8 cellular contexts compared by ENCODE assay signal in genomic region chr19:16495982-16496612, GRCh38. TPM values are rescaled to one million over a fixed set of nuclear protein-coding genes. Genes with fewer than 3 reads are reported as not detected.
DNase-seq lines count a peak whose midpoint lies in the region; ATAC-seq and TF ChIP-seq lines count a peak whose summit lies in the region.

TSS of gene C19orf44 (plus strand) at chr19:16496394. CDS start at chr19:16500793, 4,399 bp downstream.
TSS of gene CALR3 (minus strand) at chr19:16496167. CDS start at chr19:16496129, 38 bp downstream.

- H3K27ac ChIP-seq in DND-41 (ENCODE audit: low read length) (peak within 1 kb of the TSS; percentile 77), KOPT-K1 (ENCODE audit: low read depth, low read length, poor library complexity, severe bottlenecking) (peak within 1 kb of the TSS; percentile 58), Peyer's patch (peak within 1 kb of the TSS; percentile 62 to 82 (median 68)), esophagus squamous epithelium (peak within 1 kb of the TSS; percentile 76 to 84 (median 79))

- peak within 1 kb of the TSS; percentile 66 for H3K9ac ChIP-seq in DND-41 (ENCODE audit: low read depth, low read length)

- H4K20me1 ChIP-seq in DND-41 (ENCODE audit: insufficient read depth, low read length): no peaks in the 10 kb centered on the region

- peak; percentile 98 for DNase-seq in DND-41
- peak; percentile 99 for DNase-seq in Peyer's patch
- DNase-seq in activated T-helper 1 cell treated with Interleukin-2 at 50 U/mL for 16 hours (ENCODE audit: low read depth): peak; percentile 96
- peak; percentile 93 for DNase-seq in esophagus squamous epithelium (lab: John Stamatoyannopoulos, UW)
- DNase-seq in myocyte (ENCODE audit: low read depth): peak; percentile 100
- DNase-seq in stimulated activated CD8-positive, alpha-beta memory T cell treated with anti-CD3 and anti-CD28 coated beads, Interleukin-7, amount 100 ng/mL, for 4 hours (ENCODE audit: low read depth in 2 of 2): peak; percentile 95 to 97

- peak within 1 kb of the TSS; percentile 86 for H3K4me2 ChIP-seq in DND-41 (ENCODE audit: insufficient read depth, low read length)

- no peaks in the 10 kb centered on the region for H3K9me3 ChIP-seq in DND-41 (ENCODE audit: insufficient read depth, low read length, severe bottlenecking)
- H3K9me3 ChIP-seq in KOPT-K1 (ENCODE audit: insufficient read depth, low read length, poor library complexity, severe bottlenecking): no peaks in the 10 kb centered on the region
- H3K9me3 ChIP-seq in Peyer's patch: no peaks in the 10 kb centered on the region
- H3K9me3 ChIP-seq in esophagus squamous epithelium: no peaks in the 10 kb centered on the region

- H3K4me3 ChIP-seq in DND-41 (ENCODE audit: low read depth in 1 of 2, low read length in 2 of 2): peak within 1 kb of the TSS; percentile 61 to 80; a peak in 3 of 4 replicates
- H3K4me3 ChIP-seq in Peyer's patch: peak within 1 kb of the TSS; percentile 52 to 76 (median 70)
- H3K4me3 ChIP-seq in esophagus squamous epithelium: peak within 1 kb of the TSS; percentile 42 to 88 (median 66)

- peaks cover 26% of the 10 kb centered on the region for H3K4me1 ChIP-seq in DND-41 (ENCODE audit: insufficient read depth, low read length)
- H3K4me1 ChIP-seq in Peyer's patch: peaks cover 0 to 8% (median 2%) of the 10 kb centered on the region in 4 donors
- H3K4me1 ChIP-seq in esophagus squamous epithelium: peaks cover 10 to 22% (median 12%) of the 10 kb centered on the region in 3 donors

- H3K36me3 ChIP-seq in DND-41 (ENCODE audit: insufficient read depth, low read length) (no peaks in the 10 kb centered on the region), KOPT-K1 (ENCODE audit: insufficient read depth, low read length) (no peaks in the 10 kb centered on the region), Peyer's patch (peaks cover 0 to 2% (median 0%) of the 10 kb centered on the region in 3 donors), esophagus squamous epithelium (peaks cover 0 to 9% (median 4%) of the 10 kb centered on the region in 3 donors)

- TF ChIP-seq POLR2A in Peyer's patch (IDR thresholded peaks at IDR 0.05) (peak; percentile 32 to 40), esophagus squamous epithelium (IDR thresholded peaks at IDR 0.05) (peak in 1 of 4 donors; percentile 24)

- ATAC-seq in DND-41 (ENCODE audit: insufficient read depth, low read depth): peak; percentile 99
- peak; percentile 94 for ATAC-seq in GM21825 (IDR thresholded peaks at IDR 0.05; ENCODE audit: unreplicated experiment)

- H3K27me3 ChIP-seq in DND-41 (ENCODE audit: insufficient read depth, low read length, poor library complexity): no peaks in the 10 kb centered on the region
- no peaks in the 10 kb centered on the region for H3K27me3 ChIP-seq in Peyer's patch
- no peaks in the 10 kb centered on the region for H3K27me3 ChIP-seq in esophagus squamous epithelium

- TF ChIP-seq CTCF in DND-41 (IDR thresholded peaks at IDR 0.05; ENCODE audit: borderline replicate concordance, extremely low read depth, low read length, poor library complexity, severe bottlenecking) (no peak), Peyer's patch (IDR thresholded peaks at IDR 0.05) (peak in 3 of 6 experiments; percentile 15 to 43 (median 42)), esophagus squamous epithelium (IDR thresholded peaks at IDR 0.05) (peak in 4 of 6 experiments; percentile 29 to 42 (median 38))

- H3K79me2 ChIP-seq in DND-41 (ENCODE audit: insufficient read depth, low read length): peaks cover 25% of the 10 kb centered on the region

- H2AFZ ChIP-seq in DND-41 (ENCODE audit: low read depth, low read length): peak within 1 kb of the TSS; percentile 99

- WGBS in esophagus squamous epithelium, 2 donors: 0 to 4% methylated on average over 4 of the region's 52 CpGs

- intact Hi-C loops in esophagus squamous epithelium (cut with DNase I): no loop called here

RNA-seq across cellular contexts. Expression of gene C19orf44, which starts in this region (rescaled TPM):
- total RNA-seq in Peyer's patch: 10 to 100 TPM in 1 of 4 donors, 1 to 10 TPM in 3; 3.7 to 13.2 (median 8.0) TPM
- total RNA-seq in esophagus squamous epithelium: 1 to 10 TPM; 2.5 to 10.0 (median 4.2) TPM
- total RNA-seq in myocyte: 4.9 TPM in 2 replicates
- polyA plus RNA-seq in myocyte (2012): 4.7 TPM

RNA-seq across cellular contexts. Expression of gene CALR3, which starts in this region (rescaled TPM):
- not detected for total RNA-seq in Peyer's patch
- total RNA-seq in esophagus squamous epithelium: not detected
- not detected in 2 replicates for total RNA-seq in myocyte
- polyA plus RNA-seq in myocyte (2012): not detected

Comparison
In these comparisons a context has a peak if more than half of its experiments do, and no peak if none do; other contexts are left out.
1. Peak in every context shown above with its lines: DNase-seq, ATAC-seq, H3K4me3 ChIP-seq and H3K27ac ChIP-seq.